In the genomic region with DNA sequence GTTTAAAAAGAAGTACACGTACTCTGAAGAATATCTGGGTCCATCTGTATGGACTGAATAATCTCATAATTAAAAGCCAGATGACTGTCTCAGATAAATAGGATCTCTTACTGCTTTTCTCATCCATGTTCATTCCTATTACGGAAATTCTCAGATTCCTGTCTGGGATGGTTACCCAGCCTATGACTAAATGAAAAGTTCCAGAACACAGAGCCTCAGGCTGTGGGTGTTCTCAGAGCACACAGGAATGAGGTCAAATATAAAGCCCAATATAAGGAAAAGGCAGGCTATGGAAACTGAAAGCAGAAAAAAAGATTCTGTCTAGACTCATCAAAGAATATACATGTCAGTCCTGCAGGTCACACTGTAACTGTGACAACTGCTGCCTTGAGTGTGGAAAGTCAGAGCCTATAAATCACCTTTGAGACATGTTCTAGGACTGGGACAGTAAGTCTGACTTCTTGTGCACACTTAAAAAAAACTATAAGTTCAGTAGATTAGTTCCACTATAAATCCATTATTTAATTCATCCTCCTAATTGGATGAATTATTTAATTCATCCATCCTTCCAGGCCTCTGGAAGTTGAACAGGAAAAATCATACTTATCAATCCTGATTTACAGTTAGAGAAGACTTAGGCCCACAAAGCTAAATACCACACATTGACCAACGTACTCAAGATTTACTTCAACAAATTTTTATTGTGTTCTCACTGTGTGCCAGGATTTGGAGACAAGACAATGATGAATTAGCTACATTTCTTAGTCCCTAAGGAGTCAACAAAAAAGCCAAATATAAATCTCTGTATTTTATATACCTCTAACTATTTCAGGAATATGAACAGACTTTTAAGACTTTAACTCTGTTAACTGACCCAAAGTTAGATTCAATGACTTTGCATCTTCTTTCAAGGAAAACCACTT, we compare ENCODE assay signal across 13 cellular contexts.
DNase-seq lines count a peak whose midpoint lies in the region; ATAC-seq, FAIRE-seq and TF ChIP-seq lines count a peak whose summit lies in the region.
"Had no signal": no experiment of that assay in that cellular context is flagged by ENCODE, and none has a peak within 500 bp of the region (broad histone marks: within the 10 kb centered on the region; RNA-seq: fewer than 3 reads in every experiment).

No MANE protein-coding gene starts in this region.

- TF ChIP-seq CTCF in coronary artery (IDR thresholded peaks at IDR 0.05) (no peak), upper lobe of left lung (IDR thresholded peaks at IDR 0.05) (no peak)

- H3K27me3 ChIP-seq in upper lobe of left lung = no peaks in the 10 kb centered on the region

- TF ChIP-seq POLR2A in upper lobe of left lung (IDR thresholded peaks at IDR 0.05) = no peak

- H3K9me3 ChIP-seq in mesodermal cell (ENCODE audit: control insufficient read depth, low read length) = no peaks in the 10 kb centered on the region
- no peaks in the 10 kb centered on the region for H3K9me3 ChIP-seq in upper lobe of left lung

- peak; percentile 84 for DNase-seq in RPMI7951 (ENCODE audit: low read depth)
- DNase-seq in coronary artery (ENCODE audit: low spot score) = no peak
- no peak for DNase-seq in upper lobe of left lung
- no peak for DNase-seq in left lobe of liver (ENCODE audit: low spot score)
- no peak for DNase-seq in GM19239 (ENCODE audit: insufficient read length, low spot score)
- DNase-seq in AG08396 (ENCODE audit: low spot score) = no peak
- DNase-seq: caudate nucleus; DMS79; naive B cell; NCI-H146; stimulated activated naive CD4-positive, alpha-beta T cell; T1000 had no signal

- peaks cover 23% of the 10 kb centered on the region for H3K4me1 ChIP-seq in mesodermal cell (ENCODE audit: control insufficient read depth, insufficient read depth, low read length, poor library complexity, severe bottlenecking)
- H3K4me1 ChIP-seq in upper lobe of left lung = peaks cover 10 to 32% (median 19%) of the 10 kb centered on the region in 4 donors

- no peak for TF ChIP-seq EP300 in upper lobe of left lung (IDR thresholded peaks at IDR 0.05)

- H3K36me3 ChIP-seq in mesodermal cell (ENCODE audit: control insufficient read depth, insufficient read depth, low read length) = peaks cover 54% of the 10 kb centered on the region
- peaks cover 3 to 43% (median 15%) of the 10 kb centered on the region in 4 donors for H3K36me3 ChIP-seq in upper lobe of left lung

- H3K4me3 ChIP-seq in coronary artery (no peak overlapping the region), mesodermal cell (ENCODE audit: extremely low read depth, insufficient read depth, low read length, poor library complexity, severe bottlenecking) (no peak overlapping the region), upper lobe of left lung (no peak overlapping the region)

- ATAC-seq in upper lobe of left lung (ENCODE audit: low FRiP score in 2 of 2) (no peak), left lobe of liver (no peak)

- H3K27ac ChIP-seq in coronary artery (peak overlapping the region; percentile 66 to 68), mesodermal cell (ENCODE audit: low read depth, low read length, severe bottlenecking) (peak overlapping the region; percentile 32), upper lobe of left lung (peak overlapping the region; percentile 62 to 72 (median 66))

- WGBS in mesodermal cell (ENCODE audit: insufficient coverage in 2 of 2), 2 experiments = 100% methylated on average over 1 to 2 of the region's 3 CpGs
- 84 to 85% methylated on average over 3 of the region's 3 CpGs for WGBS in upper lobe of left lung, 2 donors

- no peak for FAIRE-seq in GM19239 (lab: Jason Lieb, UNC)
